Comparison of ENCODE assay signal across 1 cellular context in the genomic region with DNA sequence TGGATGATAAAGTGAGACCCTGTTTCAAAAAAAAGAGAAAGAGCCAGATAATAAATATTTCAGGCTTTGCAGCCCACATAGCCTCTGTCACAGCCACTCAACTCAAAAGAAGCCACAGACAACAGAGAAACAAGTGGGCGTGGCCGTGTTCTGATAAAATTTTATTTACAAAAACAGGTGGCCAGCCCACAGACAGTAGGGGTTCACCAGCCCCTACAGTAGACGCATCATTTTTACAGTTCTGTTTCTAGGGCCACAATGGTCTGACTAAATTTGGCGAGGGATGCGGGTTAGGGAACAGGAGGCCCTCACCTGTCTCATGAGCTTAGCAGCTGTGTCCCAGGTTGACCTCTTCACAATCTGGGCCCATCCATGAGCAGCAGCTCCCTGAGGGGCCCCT.
TF ChIP-seq lines count a peak whose summit lies in the region.

No MANE protein-coding gene starts in this region.

TF ChIP-seq in HEK293, 187 proteins besides CTCF, POLR2A, EP300 and RAD21:
- peak; percentile 54 for TF ChIP-seq EGR2 (tag by site-specific recombination; IDR thresholded peaks at IDR 0.05; ENCODE audit: low read depth)
- no peak for TF ChIP-seq ZNF175 (tag by site-specific recombination; IDR thresholded peaks at IDR 0.05)
